ENCODE assay signal across 10 cellular contexts in genomic region chr5:72441861-72442540, GRCh38.
A peak's percentile ranks its signal among the peaks of the same experiment; 100 is the strongest.
DNase-seq lines count a peak whose midpoint lies in the region; ATAC-seq and TF ChIP-seq lines count a peak whose summit lies in the region.
"Had no signal": no experiment of that assay in that cellular context is flagged by ENCODE, and none has a peak within 500 bp of the region (broad histone marks: within the 10 kb centered on the region; RNA-seq: fewer than 3 reads in every experiment).

No MANE protein-coding gene starts in this region.

- TF ChIP-seq POLR2A in suprapubic skin (IDR thresholded peaks at IDR 0.05): no peak

- H3K4me1 Mint-ChIP-seq in CD8-positive, alpha-beta memory T cell: no peaks in the 10 kb centered on the region
- no peaks in the 10 kb centered on the region for H3K4me1 Mint-ChIP-seq in activated CD8-positive, alpha-beta memory T cell treated with anti-CD3 and anti-CD28 coated beads, Interleukin-2, amount 10 ng/mL, durations not matched to agents 7 days and 5 days
- H3K4me1 Mint-ChIP-seq: mesothelial cell of epicardium had no signal

- H3K36me3 Mint-ChIP-seq in CD8-positive, alpha-beta memory T cell: no peaks in the 10 kb centered on the region
- no peaks in the 10 kb centered on the region for H3K36me3 Mint-ChIP-seq in activated CD8-positive, alpha-beta memory T cell treated with anti-CD3 and anti-CD28 coated beads, Interleukin-2, amount 10 ng/mL, durations not matched to agents 7 days and 5 days
- H3K36me3 Mint-ChIP-seq: mesothelial cell of epicardium had no signal

- H3K4me1 ChIP-seq in suprapubic skin: peaks cover 27% of the 10 kb centered on the region
- H3K4me1 ChIP-seq in CD8-positive, alpha-beta memory T cell (ENCODE audit: insufficient read depth, low read length): no peaks in the 10 kb centered on the region

- 77% methylated on average over 3 of the region's 3 CpGs for WGBS in suprapubic skin

- no peaks in the 10 kb centered on the region for H3K9me3 Mint-ChIP-seq in CD8-positive, alpha-beta memory T cell
- H3K9me3 Mint-ChIP-seq in activated CD8-positive, alpha-beta memory T cell treated with anti-CD3 and anti-CD28 coated beads, Interleukin-2, amount 10 ng/mL, durations not matched to agents 7 days and 5 days (ENCODE audit: low read depth): no peaks in the 10 kb centered on the region
- H3K9me3 Mint-ChIP-seq: mesothelial cell of epicardium had no signal

- no peak overlapping the region for H3K27ac Mint-ChIP-seq in CD8-positive, alpha-beta memory T cell
- H3K27ac Mint-ChIP-seq in activated CD8-positive, alpha-beta memory T cell treated with anti-CD3 and anti-CD28 coated beads, Interleukin-2, amount 10 ng/mL, durations not matched to agents 7 days and 5 days: no peak overlapping the region
- H3K27ac Mint-ChIP-seq: mesothelial cell of epicardium had no signal

- CTCF ChIA-PET in CD8-positive, alpha-beta memory T cell (lab: Charles Lee): no interaction called here
- CTCF ChIA-PET in activated CD8-positive, alpha-beta memory T cell treated with anti-CD3 and anti-CD28 coated beads, Interleukin-2, amount 10 ng/mL, durations not matched to agents 7 days and 5 days (lab: Charles Lee): no interaction called here

- peak overlapping the region; percentile 67 for H3K27ac ChIP-seq in suprapubic skin
- H3K27ac ChIP-seq in CD8-positive, alpha-beta memory T cell (ENCODE audit: low read depth, low read length): no peak overlapping the region

- no peak for TF ChIP-seq EP300 in suprapubic skin (IDR thresholded peaks at IDR 0.05)

- DNase-seq in HS-5 (ENCODE audit: low read depth): peak; percentile 93
- DNase-seq in astrocyte of the cerebellum (ENCODE audit: low read depth): peak; percentile 44
- DNase-seq in glomerular visceral epithelial cell (ENCODE audit: extremely low spot score): peak; percentile 78
- no peak for DNase-seq in suprapubic skin (ENCODE audit: low spot score in 2 of 2)
- no peak for DNase-seq in CD8-positive, alpha-beta memory T cell
- no peak for DNase-seq in OCI-M1 (lab: John Stamatoyannopoulos, UW)
- DNase-seq in DMS153 (lab: John Stamatoyannopoulos, UW): no peak
- no peak for DNase-seq in activated CD8-positive, alpha-beta memory T cell treated with anti-CD3 and anti-CD28 coated beads, Interleukin-2, amount 10 ng/mL, durations not matched to agents 7 days and 5 days
- DNase-seq: NCI-H2029 treated with DMSO at 0.1 percent for 48 hours had no signal

- no peak overlapping the region for H3K4me3 ChIP-seq in astrocyte of the cerebellum (ENCODE audit: low read depth, low read length)
- H3K4me3 ChIP-seq in suprapubic skin: no peak overlapping the region
- H3K4me3 ChIP-seq in CD8-positive, alpha-beta memory T cell (ENCODE audit: low read length): no peak overlapping the region

- no peaks in the 10 kb centered on the region for H3K27me3 ChIP-seq in suprapubic skin
- H3K27me3 ChIP-seq in CD8-positive, alpha-beta memory T cell (ENCODE audit: insufficient read depth, low read length, poor library complexity, severe bottlenecking): no peaks in the 10 kb centered on the region

- in situ Hi-C loops in astrocyte of the cerebellum (cut with HindIII; ENCODE audit: low sequenced_read_pairs): no loop called here

- peaks cover 5 to 27% of the 10 kb centered on the region in 2 donors for H3K27me3 Mint-ChIP-seq in CD8-positive, alpha-beta memory T cell
- peaks cover 9% of the 10 kb centered on the region for H3K27me3 Mint-ChIP-seq in activated CD8-positive, alpha-beta memory T cell treated with anti-CD3 and anti-CD28 coated beads, Interleukin-2, amount 10 ng/mL, durations not matched to agents 7 days and 5 days

- H3K4me3 Mint-ChIP-seq in CD8-positive, alpha-beta memory T cell: no peak overlapping the region
- no peak overlapping the region for H3K4me3 Mint-ChIP-seq in activated CD8-positive, alpha-beta memory T cell treated with anti-CD3 and anti-CD28 coated beads, Interleukin-2, amount 10 ng/mL, durations not matched to agents 7 days and 5 days
- H3K4me3 Mint-ChIP-seq: mesothelial cell of epicardium had no signal

- no peaks in the 10 kb centered on the region for H3K36me3 ChIP-seq in suprapubic skin
- no peaks in the 10 kb centered on the region for H3K36me3 ChIP-seq in CD8-positive, alpha-beta memory T cell (ENCODE audit: insufficient read depth, low read length)

- no peak for ATAC-seq in activated CD8-positive, alpha-beta memory T cell treated with anti-CD3 and anti-CD28 coated beads, Interleukin-2, amount 10 ng/mL, durations not matched to agents 7 days and 5 days

- POLR2A ChIA-PET in CD8-positive, alpha-beta memory T cell (lab: Charles Lee): no interaction called here

- H3K9me3 ChIP-seq in suprapubic skin: no peaks in the 10 kb centered on the region
- H3K9me3 ChIP-seq in CD8-positive, alpha-beta memory T cell (ENCODE audit: low read length): no peaks in the 10 kb centered on the region

- TF ChIP-seq CTCF in astrocyte of the cerebellum (IDR thresholded peaks at IDR 0.05; ENCODE audit: low read depth, low read length, missing control alignments): no peak
- TF ChIP-seq CTCF in suprapubic skin (IDR thresholded peaks at IDR 0.05): no peak

Comparison
In these comparisons a context has a peak if more than half of its experiments do, and no peak if none do; other contexts are left out.
1. DNase-seq: peak in HS-5 (single experiment), astrocyte of the cerebellum (single experiment) and glomerular visceral epithelial cell (single experiment); none in suprapubic skin (0 of 2), CD8-positive, alpha-beta memory T cell (0 of 5), OCI-M1 (single experiment), DMS153 (single experiment) and activated CD8-positive, alpha-beta memory T cell treated with anti-CD3 and anti-CD28 coated beads, Interleukin-2, amount 10 ng/mL, durations not matched to agents 7 days and 5 days (single experiment).